25 cellular contexts compared by ENCODE assay signal in genomic region chr3:48280883-48281282, GRCh38. TPM values are rescaled to one million over a fixed set of nuclear protein-coding genes. Genes with fewer than 3 reads are reported as not detected.
"Had no signal": no experiment of that assay in that cellular context is flagged by ENCODE, and none has a peak within 500 bp of the region (broad histone marks: within the 10 kb centered on the region; RNA-seq: fewer than 3 reads in every experiment).

No MANE protein-coding gene starts in this region.

- H3K4me3 ChIP-seq: Peyer's patch had no signal

- ATAC-seq: activated naive CD4-positive, alpha-beta T cell treated with anti-CD3 and anti-CD28 coated beads, Interleukin-2, amount 50 U/mL, for 72 hours; activated naive CD8-positive, alpha-beta T cell treated with anti-CD3 and anti-CD28 coated beads, Interleukin-2, amount 50 U/mL, for 24 hours; activated T-cell treated with anti-CD3 and anti-CD28 coated beads, Interleukin-2, amount 50 U/mL, for 72 hours had no signal

- DNase-seq: activated CD4-positive, alpha-beta memory T cell treated with anti-CD3 and anti-CD28 coated beads, Interleukin-2, amount 10 ng/mL, durations not matched to agents 7 days and 5 days; activated CD4-positive, alpha-beta T cell treated with anti-CD3 and anti-CD28 coated beads, Interleukin-2, amount 50 U/mL, for 1 hour; activated CD4-positive, CD25-positive, alpha-beta regulatory T cell; activated naive CD4-positive, alpha-beta T cell; activated naive CD8-positive, alpha-beta T cell treated with anti-CD3 and anti-CD28 coated beads, Interleukin-2, amount 50 U/mL, for 24 hours; activated T-cell treated with anti-CD3 and anti-CD28 coated beads, Interleukin-2, amount 50 U/mL, for 72 hours; amygdala; Karpas-422; MM.1S; NCI-H1105; NCI-H1436; NCI-H1694 treated with DMSO at 0.1 percent for 48 hours; NCI-H2029 treated with DMSO at 0.1 percent for 48 hours; NCI-H345; NCI-H510A; NCI-H526 treated with DMSO at 0.1 percent for 48 hours; Peyer's patch; Right ventricle myocardium superior; T-helper 2 cell; T1000 had no signal

- H3K9me3 ChIP-seq: Peyer's patch had no signal

- H3K36me3 ChIP-seq: Peyer's patch had no signal

- H3K4me1 ChIP-seq: Peyer's patch had no signal

- H3K27me3 ChIP-seq: Peyer's patch had no signal

RNA-seq across cellular contexts. Expression of gene SPINK8, which starts 52.6 kb away (rescaled TPM):
- total RNA-seq: activated CD4-positive, alpha-beta memory T cell treated with anti-CD3 and anti-CD28 coated beads, Interleukin-2, amount 10 ng/mL, durations not matched to agents 7 days and 5 days; activated CD8-positive, alpha-beta memory T cell treated with anti-CD3 and anti-CD28 coated beads for 36 hours; activated naive CD4-positive, alpha-beta T cell treated with anti-CD3 and anti-CD28 coated beads, Interleukin-2, amount 50 U/mL, for 72 hours; activated T-cell treated with anti-CD3 and anti-CD28 coated beads, Interleukin-2, amount 50 U/mL, for 72 hours; activated T-helper 2 cell treated with anti-CD3 and anti-CD28 coated beads, Interferon-gamma antibody, Interleukin-2, Interleukin-4, amounts not matched to agents 10 μg/mL and 5 μg/mL and 100 μg/mL, durations not matched to agents 14 hours and 24 hours and 36 hours; astrocyte; Peyer's patch; Right ventricle myocardium superior; SK-MEL-5 had no signal

RNA-seq across cellular contexts. Expression of gene CAMP, which starts 57.6 kb away (rescaled TPM):
- total RNA-seq: activated CD4-positive, alpha-beta memory T cell treated with anti-CD3 and anti-CD28 coated beads, Interleukin-2, amount 10 ng/mL, durations not matched to agents 7 days and 5 days; activated CD8-positive, alpha-beta memory T cell treated with anti-CD3 and anti-CD28 coated beads for 36 hours; activated naive CD4-positive, alpha-beta T cell treated with anti-CD3 and anti-CD28 coated beads, Interleukin-2, amount 50 U/mL, for 72 hours; activated T-cell treated with anti-CD3 and anti-CD28 coated beads, Interleukin-2, amount 50 U/mL, for 72 hours; activated T-helper 2 cell treated with anti-CD3 and anti-CD28 coated beads, Interferon-gamma antibody, Interleukin-2, Interleukin-4, amounts not matched to agents 10 μg/mL and 5 μg/mL and 100 μg/mL, durations not matched to agents 14 hours and 24 hours and 36 hours; astrocyte; Peyer's patch; Right ventricle myocardium superior; SK-MEL-5 had no signal
